In the genomic region with DNA sequence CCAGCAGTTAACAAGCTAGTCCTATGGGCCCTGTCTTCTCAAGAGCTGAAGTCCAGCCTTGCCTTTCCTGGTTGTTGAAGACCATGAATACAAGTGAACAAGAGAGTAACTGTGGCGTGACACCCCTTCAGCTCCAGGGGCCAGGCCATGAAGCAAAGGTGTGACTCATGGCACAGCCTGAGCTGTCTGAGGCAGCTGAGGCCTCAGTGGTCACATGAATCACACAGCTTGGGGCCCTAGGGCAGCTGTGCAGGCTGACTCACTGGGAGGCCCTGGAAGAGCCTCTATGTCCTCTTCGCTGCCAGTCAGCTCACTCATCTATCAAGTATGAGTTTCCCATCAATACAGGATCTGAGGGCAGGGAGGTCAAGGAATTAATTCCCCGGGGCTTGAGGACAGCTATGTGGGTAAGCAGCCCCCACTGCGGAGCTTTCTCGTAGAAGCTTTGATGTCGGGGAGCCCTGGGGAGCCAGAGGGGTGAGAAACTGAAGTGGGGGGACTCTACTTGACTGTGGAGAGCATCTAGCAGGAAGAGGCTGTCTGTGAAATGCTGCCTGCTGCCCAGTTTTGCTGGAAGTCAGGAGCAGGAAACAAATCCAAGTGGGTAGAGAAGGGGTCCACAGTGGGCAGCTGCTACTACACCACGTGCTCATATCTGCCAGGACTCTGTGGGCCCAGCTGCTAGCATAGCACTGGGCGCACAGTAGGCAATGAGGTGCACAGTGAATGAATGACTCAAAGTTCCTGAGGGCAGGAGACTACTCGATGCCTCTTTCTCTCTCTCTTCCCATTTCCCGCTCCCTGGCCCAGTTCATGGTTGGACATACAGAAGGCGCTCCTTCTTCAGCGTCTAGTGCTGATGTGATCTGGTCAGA, we compare ENCODE assay signal across 8 cellular contexts. TPM values are rescaled to one million over a fixed set of nuclear protein-coding genes. Genes with fewer than 3 reads are reported as not detected.
DNase-seq lines count a peak whose midpoint lies in the region; ATAC-seq, FAIRE-seq and TF ChIP-seq lines count a peak whose summit lies in the region.

No MANE protein-coding gene starts in this region.

- H3K4me1 Mint-ChIP-seq in activated naive CD8-positive, alpha-beta T cell treated with anti-CD3 and anti-CD28 coated beads, Interleukin-2, amount 10 ng/mL, durations not matched to agents 7 days and 5 days, result peaks cover 22% of the 10 kb centered on the region
- peaks cover 3% of the 10 kb centered on the region for H3K4me1 Mint-ChIP-seq in neural progenitor cell

- H3K36me3 ChIP-seq in Peyer's patch, result no peaks in the 10 kb centered on the region
- peaks cover 12 to 45% of the 10 kb centered on the region in 2 experiments; a peak in 4 of 5 replicates for H3K36me3 ChIP-seq in HepG2 (replicated peaks in 1 of 2; ENCODE audit: control insufficient read depth in 1 of 2, insufficient read depth in 2 of 2, low read length in 2 of 2)
- H3K36me3 ChIP-seq in H7 (replicated peaks; ENCODE audit: control insufficient read depth, insufficient read depth, low read length), result no peaks in the 10 kb centered on the region; the same call in 1 of the 2 replicates
- H3K36me3 ChIP-seq in neural progenitor cell, result no peaks in the 10 kb centered on the region

- POLR2A ChIA-PET in activated naive CD8-positive, alpha-beta T cell treated with anti-CD3 and anti-CD28 coated beads, Interleukin-2, amount 10 ng/mL, durations not matched to agents 7 days and 5 days (lab: Charles Lee), result no interaction called here
- POLR2A ChIA-PET in HepG2 (lab: Yijun Ruan, JAX), result interaction anchor here (0.6 to 6.5 kb wide), 20 partner anchors 8 to 436 kb away, joined by 3 to 78 read pairs (median 4); partner anchors contain the start of genes CEP250, EIF6, GSS and MYH7B

- H4K20me1 ChIP-seq in HepG2 (ENCODE audit: insufficient read depth, low read length), result no peaks in the 10 kb centered on the region
- no peaks in the 10 kb centered on the region for H4K20me1 ChIP-seq in neural progenitor cell (ENCODE audit: low read depth)

- no peak for TF ChIP-seq RAD21 in HepG2 (CRISPR knock-in tag; IDR thresholded peaks at IDR 0.05)

- no peak for TF ChIP-seq CTCF in Peyer's patch (IDR thresholded peaks at IDR 0.05)
- TF ChIP-seq CTCF in HepG2 (CRISPR knock-in tag; IDR thresholded peaks at IDR 0.05), result 0 out of 2 replicates have a peak, but pooled peaks have one; percentile 20
- TF ChIP-seq CTCF in neural progenitor cell (IDR thresholded peaks at IDR 0.05), result no peak

- H3K27me3 ChIP-seq in Peyer's patch (no peaks in the 10 kb centered on the region), HepG2 (ENCODE audit: control insufficient read depth in 1 of 2, insufficient read depth in 2 of 2, low read length in 2 of 2) (no peaks in the 10 kb centered on the region), H7 (ENCODE audit: control insufficient read depth, insufficient read depth, low read length) (no peaks in the 10 kb centered on the region), neural progenitor cell (no peaks in the 10 kb centered on the region)

- H3K4me1 ChIP-seq in Peyer's patch (peaks cover 0 to 35% (median 1%) of the 10 kb centered on the region in 4 donors), HepG2 (ENCODE audit: insufficient read depth, low read length) (peaks cover 49% of the 10 kb centered on the region), neural progenitor cell (no peaks in the 10 kb centered on the region)

- TF ChIP-seq POLR2A in Peyer's patch (IDR thresholded peaks at IDR 0.05), result peak in 1 of 2 donors; percentile 28
- TF ChIP-seq POLR2A in HepG2 (IDR thresholded peaks at IDR 0.05; ENCODE audit: insufficient read depth in 1 of 2, low read depth in 2 of 2, low read length in 2 of 2), result no peak

- H3K4me3 Mint-ChIP-seq in activated naive CD8-positive, alpha-beta T cell treated with anti-CD3 and anti-CD28 coated beads, Interleukin-2, amount 10 ng/mL, durations not matched to agents 7 days and 5 days, result no peak overlapping the region
- no peak overlapping the region for H3K4me3 Mint-ChIP-seq in neural progenitor cell

- H3K9me3 Mint-ChIP-seq in activated naive CD8-positive, alpha-beta T cell treated with anti-CD3 and anti-CD28 coated beads, Interleukin-2, amount 10 ng/mL, durations not matched to agents 7 days and 5 days, result no peaks in the 10 kb centered on the region
- H3K9me3 Mint-ChIP-seq in neural progenitor cell, result no peaks in the 10 kb centered on the region

- no peak overlapping the region for H3K4me3 ChIP-seq in Peyer's patch
- H3K4me3 ChIP-seq in HepG2 (replicated peaks in 1 of 3; ENCODE audit: insufficient read depth in 1 of 3, low read depth in 2 of 3, low read length in 3 of 3), result no peak overlapping the region
- H3K4me3 ChIP-seq in H7 (ENCODE audit: insufficient read depth, low read depth, low read length), result no peak overlapping the region
- no peak overlapping the region for H3K4me3 ChIP-seq in neural progenitor cell

- peak in 1 of 2 experiments; percentile 82; a peak in 2 of 4 replicates for TF ChIP-seq EP300 in HepG2 (IDR thresholded peaks at IDR 0.05; ENCODE audit: low read depth in 2 of 2, low read length in 2 of 2)
- TF ChIP-seq EP300 in HepG2 (CRISPR knock-in tag; IDR thresholded peaks at IDR 0.05; ENCODE audit: borderline replicate concordance), result peak; percentile 88

- peak overlapping the region in 3 of 4 donors; percentile 9 to 82 (median 69) for H3K27ac ChIP-seq in Peyer's patch
- peak overlapping the region; percentile 49 for H3K27ac ChIP-seq in HepG2 (ENCODE audit: extremely low read length, insufficient read depth, low read length)
- H3K27ac ChIP-seq in neural progenitor cell, result no peak overlapping the region

- no peaks in the 10 kb centered on the region for H3F3A ChIP-seq in neural progenitor cell (ENCODE audit: low read depth)

- H3K79me2 ChIP-seq in HepG2 (ENCODE audit: insufficient read depth, low read length) (no peaks in the 10 kb centered on the region), neural progenitor cell (ENCODE audit: low read depth) (no peaks in the 10 kb centered on the region)

- H2AFZ ChIP-seq in HepG2 (ENCODE audit: low read length) (no peak overlapping the region), neural progenitor cell (replicated peaks) (no peak overlapping the region)

- CTCF ChIA-PET in HepG2 (lab: Yijun Ruan, JAX; ENCODE audit: low intra/inter-chr PET ratio, low total read pairs), result interaction anchor here (1.2 to 6.9 kb wide), 4 partner anchors 14 to 141 kb away, joined by 3 to 204 read pairs (median 4); no protein-coding TSS in a partner anchor

- peak; percentile 100 for DNase-seq in EL
- DNase-seq in Peyer's patch, result peak in 2 of 3 donors; percentile 73 to 85
- DNase-seq in activated naive CD8-positive, alpha-beta T cell treated with anti-CD3 and anti-CD28 coated beads, Interleukin-2, amount 10 ng/mL, durations not matched to agents 7 days and 5 days, result no peak
- peak; percentile 92 for DNase-seq in HepG2 (ENCODE audit: low spot score)
- peak; percentile 50 for DNase-seq in stimulated activated CD8-positive, alpha-beta memory T cell treated with anti-CD3 and anti-CD28 coated beads, Interleukin-7, amount 100 ng/mL, for 24 hours (ENCODE audit: low read depth)
- no peak for DNase-seq in H7
- no peak for DNase-seq in neural progenitor cell (ENCODE audit: low spot score)

- peak overlapping the region; percentile 71 for H3K27ac Mint-ChIP-seq in activated naive CD8-positive, alpha-beta T cell treated with anti-CD3 and anti-CD28 coated beads, Interleukin-2, amount 10 ng/mL, durations not matched to agents 7 days and 5 days
- H3K27ac Mint-ChIP-seq in neural progenitor cell, result no peak overlapping the region

- in situ Hi-C loops in HepG2 (cut with HindIII; ENCODE audit: extremely low pct_ligation_motif_present, low pct_unique_long_range_greater_than_20kb), result no loop called here

- H3K9me3 ChIP-seq in Peyer's patch (no peaks in the 10 kb centered on the region), HepG2 (ENCODE audit: low read length) (no peaks in the 10 kb centered on the region), neural progenitor cell (ENCODE audit: low read depth) (no peaks in the 10 kb centered on the region)

- WGBS in HepG2 (ENCODE audit: low lambda C conversion rate), result 82% methylated on average over 12 of the region's 12 CpGs

- peak; percentile 12 for FAIRE-seq in HepG2 (lab: Jason Lieb, UNC)

- BruUV-seq in HepG2 (replicated peaks; lab: Mats Ljungman, UMichigan), result no TSS peak

- no peaks in the 10 kb centered on the region for H3K27me3 Mint-ChIP-seq in activated naive CD8-positive, alpha-beta T cell treated with anti-CD3 and anti-CD28 coated beads, Interleukin-2, amount 10 ng/mL, durations not matched to agents 7 days and 5 days
- H3K27me3 Mint-ChIP-seq in neural progenitor cell (ENCODE audit: insufficient read depth, low read depth), result no peaks in the 10 kb centered on the region

- peaks cover 1% of the 10 kb centered on the region for H3K36me3 Mint-ChIP-seq in activated naive CD8-positive, alpha-beta T cell treated with anti-CD3 and anti-CD28 coated beads, Interleukin-2, amount 10 ng/mL, durations not matched to agents 7 days and 5 days
- H3K36me3 Mint-ChIP-seq in neural progenitor cell, result peaks cover 5% of the 10 kb centered on the region

- H3K4me2 ChIP-seq in HepG2 (ENCODE audit: low read depth, low read length) (no peak overlapping the region), neural progenitor cell (no peak overlapping the region)

- peak; percentile 83 for ATAC-seq in activated naive CD8-positive, alpha-beta T cell treated with anti-CD3 and anti-CD28 coated beads, Interleukin-2, amount 10 ng/mL, durations not matched to agents 7 days and 5 days (ENCODE audit: low read depth)
- ATAC-seq in HepG2, result peak; percentile 70
- ATAC-seq in GM21447 (IDR thresholded peaks at IDR 0.05; ENCODE audit: unreplicated experiment), result no peak

- H3K9ac ChIP-seq in HepG2 (ENCODE audit: insufficient read depth, low read depth, low read length) (peak overlapping the region; percentile 38; the same call in 1 of the 2 replicates), neural progenitor cell (no peak overlapping the region)

- intact Hi-C loops in HepG2 (cut with micrococcal nuclease; ENCODE audit: unreplicated experiment), result loop anchor here (2.0 to 5.0 kb wide), 2 partner anchors 36 to 133 kb away; partner anchors contain the start of gene GDF5

RNA-seq across cellular contexts. Expression of gene FAM83C, which starts 13.7 kb away (rescaled TPM):
- not detected for total RNA-seq in Peyer's patch
- total RNA-seq in activated naive CD8-positive, alpha-beta T cell treated with anti-CD3 and anti-CD28 coated beads, Interleukin-2, amount 10 ng/mL, durations not matched to agents 7 days and 5 days, result not detected
- 0.07 TPM in 1 of 2 replicates, not detected in the other for total RNA-seq in HepG2 (2016; rRNA removed; fragmentation: Illumina TruSeq; extraction: Trizol)
- total RNA-seq in HepG2 (2016; cell fraction: cytosol; rRNA removed; fragmentation: Illumina TruSeq; extraction: Trizol; ENCODE audit: low read depth), result 0.09 TPM in 1 of 2 replicates, not detected in the other
- total RNA-seq in HepG2 (2016; cell fraction: insoluble cytoplasmic fraction; rRNA removed; fragmentation: Illumina TruSeq; extraction: Trizol), result 0.06 TPM in 1 of 2 replicates, not detected in the other
- 0.07 TPM in 1 of 2 replicates, not detected in the other for total RNA-seq in HepG2 (2016; cell fraction: membrane; rRNA removed; fragmentation: Illumina TruSeq; extraction: Trizol)
- total RNA-seq in HepG2 (2016; cell fraction: nucleus; rRNA removed; fragmentation: Illumina TruSeq; extraction: Trizol), result not detected in 2 replicates
- polyA plus RNA-seq in HepG2 (2011; rRNA removed), result 0.03 and 0.04 TPM in 2 replicates
- polyA plus RNA-seq in HepG2 (2011; cell fraction: cytosol; rRNA removed), result 0.03 TPM in 1 of 2 replicates, not detected in the other
- polyA plus RNA-seq in HepG2 (2011; cell fraction: nucleus; rRNA removed), result 0.08 and 0.09 TPM in 2 replicates
- 0.05 and 0.16 TPM in 2 replicates for polyA plus RNA-seq in HepG2 (2012)
- 0.05 and 0.08 TPM in 2 replicates for polyA plus RNA-seq in HepG2 (2016; cell fraction: cytosol; fragmentation: Illumina TruSeq; extraction: Trizol; ENCODE audit: low read depth)
- polyA plus RNA-seq in HepG2 (2016; cell fraction: insoluble cytoplasmic fraction; fragmentation: Illumina TruSeq; extraction: Trizol; ENCODE audit: low read depth), result 0.10 and 0.16 TPM in 2 replicates
- 0.05 and 0.06 TPM in 2 replicates for polyA plus RNA-seq in HepG2 (2016; cell fraction: membrane; fragmentation: Illumina TruSeq; extraction: Trizol; ENCODE audit: low read depth)
- polyA plus RNA-seq in HepG2 (2016; cell fraction: nucleus; fragmentation: Illumina TruSeq; extraction: Trizol; ENCODE audit: insufficient read depth, low read depth), result not detected in 2 replicates
- polyA minus RNA-seq in HepG2 (2011; rRNA and poly(A)+ RNA removed; ENCODE audit: low replicate concordance), result 0.04 and 0.07 TPM in 2 replicates
- polyA minus RNA-seq in HepG2 (2011; cell fraction: cytosol; rRNA and poly(A)+ RNA removed), result not detected in 2 replicates
- polyA minus RNA-seq in HepG2 (2011; cell fraction: nucleus; rRNA and poly(A)+ RNA removed), result 0.13 TPM in 1 of 2 replicates, not detected in the other
- not detected in 2 replicates for total RNA-seq in H7 (2014; rRNA removed; shearing (Covaris generic))
- not detected in 2 replicates for total RNA-seq in neural progenitor cell (ENCODE audit: low replicate concordance)

RNA-seq across cellular contexts. Expression of gene EIF6, which starts 21.3 kb away (rescaled TPM):
- total RNA-seq in Peyer's patch, result 100 to 1,000 TPM in 3 of 4 donors, 10 to 100 TPM in 1; 77.6 to 196 (median 157) TPM
- 10 to 100 TPM; 81.0 to 83.9 TPM for total RNA-seq in activated naive CD8-positive, alpha-beta T cell treated with anti-CD3 and anti-CD28 coated beads, Interleukin-2, amount 10 ng/mL, durations not matched to agents 7 days and 5 days
- total RNA-seq in HepG2 (2016; rRNA removed; fragmentation: Illumina TruSeq; extraction: Trizol), result 462 and 603 TPM in 2 replicates
- 227 and 243 TPM in 2 replicates for total RNA-seq in HepG2 (2016; cell fraction: cytosol; rRNA removed; fragmentation: Illumina TruSeq; extraction: Trizol; ENCODE audit: low read depth)
- 467 and 649 TPM in 2 replicates for total RNA-seq in HepG2 (2016; cell fraction: insoluble cytoplasmic fraction; rRNA removed; fragmentation: Illumina TruSeq; extraction: Trizol)
- 251 and 271 TPM in 2 replicates for total RNA-seq in HepG2 (2016; cell fraction: membrane; rRNA removed; fragmentation: Illumina TruSeq; extraction: Trizol)
- 204 TPM in 2 replicates for total RNA-seq in HepG2 (2016; cell fraction: nucleus; rRNA removed; fragmentation: Illumina TruSeq; extraction: Trizol)
- 466 and 470 TPM in 2 replicates for polyA plus RNA-seq in HepG2 (2011; rRNA removed)
- polyA plus RNA-seq in HepG2 (2011; cell fraction: cytosol; rRNA removed), result 383 and 550 TPM in 2 replicates
- 838 and 950 TPM in 2 replicates for polyA plus RNA-seq in HepG2 (2011; cell fraction: nucleus; rRNA removed)
- polyA plus RNA-seq in HepG2 (2012), result 248 and 315 TPM in 2 replicates
- 237 and 250 TPM in 2 replicates for polyA plus RNA-seq in HepG2 (2016; cell fraction: cytosol; fragmentation: Illumina TruSeq; extraction: Trizol; ENCODE audit: low read depth)
- 587 and 631 TPM in 2 replicates for polyA plus RNA-seq in HepG2 (2016; cell fraction: insoluble cytoplasmic fraction; fragmentation: Illumina TruSeq; extraction: Trizol; ENCODE audit: low read depth)
- polyA plus RNA-seq in HepG2 (2016; cell fraction: membrane; fragmentation: Illumina TruSeq; extraction: Trizol; ENCODE audit: low read depth), result 232 and 240 TPM in 2 replicates
- 358 and 379 TPM in 2 replicates for polyA plus RNA-seq in HepG2 (2016; cell fraction: nucleus; fragmentation: Illumina TruSeq; extraction: Trizol; ENCODE audit: insufficient read depth, low read depth)
- 350 and 575 TPM in 2 replicates for polyA minus RNA-seq in HepG2 (2011; rRNA and poly(A)+ RNA removed; ENCODE audit: low replicate concordance)
- polyA minus RNA-seq in HepG2 (2011; cell fraction: cytosol; rRNA and poly(A)+ RNA removed), result 144 and 146 TPM in 2 replicates
- 94.9 and 106 TPM in 2 replicates for polyA minus RNA-seq in HepG2 (2011; cell fraction: nucleus; rRNA and poly(A)+ RNA removed)
- 212 and 246 TPM in 2 replicates for total RNA-seq in H7 (2014; rRNA removed; shearing (Covaris generic))
- total RNA-seq in neural progenitor cell (ENCODE audit: low replicate concordance), result 47.5 and 71.4 TPM in 2 replicates

RNA-seq across cellular contexts. Expression of gene MMP24OS, which starts 28.0 kb away (rescaled TPM):
- total RNA-seq in Peyer's patch (10 to 100 TPM; 23.1 to 86.1 (median 58.6) TPM), HepG2 (2016; rRNA removed; fragmentation: Illumina TruSeq; extraction: Trizol) (3.1 and 8.5 TPM in 2 replicates), neural progenitor cell (ENCODE audit: low replicate concordance) (2.9 and 12.0 TPM in 2 replicates)
- 10 to 100 TPM; 64.3 to 70.1 TPM for total RNA-seq in activated naive CD8-positive, alpha-beta T cell treated with anti-CD3 and anti-CD28 coated beads, Interleukin-2, amount 10 ng/mL, durations not matched to agents 7 days and 5 days
- 0.61 and 0.79 TPM in 2 replicates for total RNA-seq in HepG2 (2016; cell fraction: cytosol; rRNA removed; fragmentation: Illumina TruSeq; extraction: Trizol; ENCODE audit: low read depth)
- total RNA-seq in HepG2 (2016; cell fraction: insoluble cytoplasmic fraction; rRNA removed; fragmentation: Illumina TruSeq; extraction: Trizol), result 3.4 and 8.7 TPM in 2 replicates
- 2.1 TPM in 2 replicates for total RNA-seq in HepG2 (2016; cell fraction: membrane; rRNA removed; fragmentation: Illumina TruSeq; extraction: Trizol)
- total RNA-seq in HepG2 (2016; cell fraction: nucleus; rRNA removed; fragmentation: Illumina TruSeq; extraction: Trizol), result 8.9 and 10.6 TPM in 2 replicates
- polyA plus RNA-seq in HepG2 (2011; rRNA removed), result 6.0 and 7.1 TPM in 2 replicates
- polyA plus RNA-seq in HepG2 (2011; cell fraction: cytosol; rRNA removed), result 2.1 and 2.8 TPM in 2 replicates
- polyA plus RNA-seq in HepG2 (2011; cell fraction: nucleus; rRNA removed), result 43.8 and 55.2 TPM in 2 replicates
- polyA plus RNA-seq in HepG2 (2012), result 5.9 and 6.4 TPM in 2 replicates
- polyA plus RNA-seq in HepG2 (2016; cell fraction: cytosol; fragmentation: Illumina TruSeq; extraction: Trizol; ENCODE audit: low read depth), result 1.8 TPM in 2 replicates
- polyA plus RNA-seq in HepG2 (2016; cell fraction: insoluble cytoplasmic fraction; fragmentation: Illumina TruSeq; extraction: Trizol; ENCODE audit: low read depth), result 4.7 and 7.1 TPM in 2 replicates
- 2.9 and 3.2 TPM in 2 replicates for polyA plus RNA-seq in HepG2 (2016; cell fraction: membrane; fragmentation: Illumina TruSeq; extraction: Trizol; ENCODE audit: low read depth)
- 29.1 and 31.1 TPM in 2 replicates for polyA plus RNA-seq in HepG2 (2016; cell fraction: nucleus; fragmentation: Illumina TruSeq; extraction: Trizol; ENCODE audit: insufficient read depth, low read depth)
- polyA minus RNA-seq in HepG2 (2011; rRNA and poly(A)+ RNA removed; ENCODE audit: low replicate concordance), result 18.5 and 23.2 TPM in 2 replicates
- 1.8 and 3.0 TPM in 2 replicates for polyA minus RNA-seq in HepG2 (2011; cell fraction: cytosol; rRNA and poly(A)+ RNA removed)
- 33.9 and 46.0 TPM in 2 replicates for polyA minus RNA-seq in HepG2 (2011; cell fraction: nucleus; rRNA and poly(A)+ RNA removed)
- 7.4 and 16.7 TPM in 2 replicates for total RNA-seq in H7 (2014; rRNA removed; shearing (Covaris generic))

Comparison
In these comparisons a context has a peak if more than half of its experiments do, and no peak if none do; other contexts are left out.
1. DNase-seq: peak in EL (single experiment), Peyer's patch (2 of 3), HepG2 (single experiment) and stimulated activated CD8-positive, alpha-beta memory T cell treated with anti-CD3 and anti-CD28 coated beads, Interleukin-7, amount 100 ng/mL, for 24 hours (single experiment); none in activated naive CD8-positive, alpha-beta T cell treated with anti-CD3 and anti-CD28 coated beads, Interleukin-2, amount 10 ng/mL, durations not matched to agents 7 days and 5 days (single experiment), H7 (single experiment) and neural progenitor cell (single experiment).